ENCODE assay signal across 1 cellular context in the genomic region with DNA sequence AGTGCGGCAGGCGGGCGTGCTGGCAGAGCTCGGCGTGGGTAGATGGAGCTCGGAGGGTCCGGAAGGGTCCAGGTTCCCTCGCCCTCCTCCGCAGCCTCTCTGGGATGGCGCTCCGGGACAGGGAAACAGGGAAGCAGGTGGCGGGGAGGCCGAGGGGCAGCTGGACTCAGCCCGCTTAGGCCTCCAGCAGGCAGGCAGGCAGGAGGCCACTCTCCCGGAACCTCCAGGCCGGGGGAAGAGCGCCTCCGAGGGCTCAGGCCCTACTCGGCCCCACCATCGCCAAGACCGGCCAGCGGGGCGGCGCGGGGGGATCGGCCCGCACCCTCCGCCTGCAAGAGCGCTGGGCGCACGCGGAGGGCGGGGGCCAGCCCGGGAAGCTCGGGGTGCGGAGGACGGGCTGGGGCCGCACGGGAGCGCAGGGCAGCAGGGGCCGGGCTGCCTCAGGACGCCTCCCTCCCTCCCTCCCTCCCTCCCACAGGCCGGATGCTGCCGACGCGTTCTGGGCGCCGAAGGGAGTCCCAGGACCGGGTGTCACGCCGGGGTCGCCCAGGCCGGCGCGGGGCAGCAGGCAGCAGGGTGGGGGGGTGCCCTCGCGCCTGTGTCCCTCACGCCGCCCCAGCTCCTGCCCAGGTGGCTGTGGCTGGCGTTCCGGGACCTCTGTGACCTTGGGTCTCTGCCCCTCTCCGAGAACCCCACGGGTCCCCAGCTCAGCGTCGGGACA.
TF ChIP-seq lines count a peak whose summit lies in the region.

No MANE protein-coding gene starts in this region.

TF ChIP-seq in HepG2, 621 proteins besides CTCF, POLR2A, EP300 and RAD21 (continued from another document and continues in another):
- TF ChIP-seq, protein P1, sequence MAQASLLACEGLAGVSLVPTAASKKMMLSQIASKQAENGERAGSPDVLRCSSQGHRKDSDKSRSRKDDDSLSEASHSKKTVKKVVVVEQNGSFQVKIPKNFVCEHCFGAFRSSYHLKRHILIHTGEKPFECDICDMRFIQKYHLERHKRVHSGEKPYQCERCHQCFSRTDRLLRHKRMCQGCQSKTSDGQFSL (CRISPR knock-in tag; IDR thresholded peaks at IDR 0.05): peak; percentile 85
- no peak for TF ChIP-seq SP1 (IDR thresholded peaks at IDR 0.05)
- TF ChIP-seq SP1 (CRISPR knock-in tag; IDR thresholded peaks at IDR 0.05): no peak
- TF ChIP-seq, protein P2, sequence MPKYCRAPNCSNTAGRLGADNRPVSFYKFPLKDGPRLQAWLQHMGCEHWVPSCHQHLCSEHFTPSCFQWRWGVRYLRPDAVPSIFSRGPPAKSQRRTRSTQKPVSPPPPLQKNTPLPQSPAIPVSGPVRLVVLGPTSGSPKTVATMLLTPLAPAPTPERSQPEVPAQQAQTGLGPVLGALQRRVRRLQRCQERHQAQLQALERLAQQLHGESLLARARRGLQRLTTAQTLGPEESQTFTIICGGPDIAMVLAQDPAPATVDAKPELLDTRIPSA (CRISPR knock-in tag; IDR thresholded peaks at IDR 0.05; ENCODE audit: borderline replicate concordance): no peak; the same call in 1 of the 2 replicates
- TF ChIP-seq, protein P3, sequence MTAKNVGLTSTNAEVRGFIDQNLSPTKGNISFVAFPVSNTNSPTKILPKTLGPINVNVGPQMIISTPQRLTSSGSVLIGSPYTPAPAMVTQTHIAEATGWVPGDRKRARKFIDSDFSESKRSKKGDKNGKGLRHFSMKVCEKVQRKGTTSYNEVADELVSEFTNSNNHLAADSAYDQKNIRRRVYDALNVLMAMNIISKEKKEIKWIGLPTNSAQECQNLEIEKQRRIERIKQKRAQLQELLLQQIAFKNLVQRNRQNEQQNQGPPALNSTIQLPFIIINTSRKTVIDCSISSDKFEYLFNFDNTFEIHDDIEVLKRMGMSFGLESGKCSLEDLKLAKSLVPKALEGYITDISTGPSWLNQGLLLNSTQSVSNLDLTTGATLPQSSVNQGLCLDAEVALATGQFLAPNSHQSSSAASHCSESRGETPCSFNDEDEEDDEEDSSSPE (CRISPR knock-in tag; IDR thresholded peaks at IDR 0.05): no peak
- TF ChIP-seq, protein P4, sequence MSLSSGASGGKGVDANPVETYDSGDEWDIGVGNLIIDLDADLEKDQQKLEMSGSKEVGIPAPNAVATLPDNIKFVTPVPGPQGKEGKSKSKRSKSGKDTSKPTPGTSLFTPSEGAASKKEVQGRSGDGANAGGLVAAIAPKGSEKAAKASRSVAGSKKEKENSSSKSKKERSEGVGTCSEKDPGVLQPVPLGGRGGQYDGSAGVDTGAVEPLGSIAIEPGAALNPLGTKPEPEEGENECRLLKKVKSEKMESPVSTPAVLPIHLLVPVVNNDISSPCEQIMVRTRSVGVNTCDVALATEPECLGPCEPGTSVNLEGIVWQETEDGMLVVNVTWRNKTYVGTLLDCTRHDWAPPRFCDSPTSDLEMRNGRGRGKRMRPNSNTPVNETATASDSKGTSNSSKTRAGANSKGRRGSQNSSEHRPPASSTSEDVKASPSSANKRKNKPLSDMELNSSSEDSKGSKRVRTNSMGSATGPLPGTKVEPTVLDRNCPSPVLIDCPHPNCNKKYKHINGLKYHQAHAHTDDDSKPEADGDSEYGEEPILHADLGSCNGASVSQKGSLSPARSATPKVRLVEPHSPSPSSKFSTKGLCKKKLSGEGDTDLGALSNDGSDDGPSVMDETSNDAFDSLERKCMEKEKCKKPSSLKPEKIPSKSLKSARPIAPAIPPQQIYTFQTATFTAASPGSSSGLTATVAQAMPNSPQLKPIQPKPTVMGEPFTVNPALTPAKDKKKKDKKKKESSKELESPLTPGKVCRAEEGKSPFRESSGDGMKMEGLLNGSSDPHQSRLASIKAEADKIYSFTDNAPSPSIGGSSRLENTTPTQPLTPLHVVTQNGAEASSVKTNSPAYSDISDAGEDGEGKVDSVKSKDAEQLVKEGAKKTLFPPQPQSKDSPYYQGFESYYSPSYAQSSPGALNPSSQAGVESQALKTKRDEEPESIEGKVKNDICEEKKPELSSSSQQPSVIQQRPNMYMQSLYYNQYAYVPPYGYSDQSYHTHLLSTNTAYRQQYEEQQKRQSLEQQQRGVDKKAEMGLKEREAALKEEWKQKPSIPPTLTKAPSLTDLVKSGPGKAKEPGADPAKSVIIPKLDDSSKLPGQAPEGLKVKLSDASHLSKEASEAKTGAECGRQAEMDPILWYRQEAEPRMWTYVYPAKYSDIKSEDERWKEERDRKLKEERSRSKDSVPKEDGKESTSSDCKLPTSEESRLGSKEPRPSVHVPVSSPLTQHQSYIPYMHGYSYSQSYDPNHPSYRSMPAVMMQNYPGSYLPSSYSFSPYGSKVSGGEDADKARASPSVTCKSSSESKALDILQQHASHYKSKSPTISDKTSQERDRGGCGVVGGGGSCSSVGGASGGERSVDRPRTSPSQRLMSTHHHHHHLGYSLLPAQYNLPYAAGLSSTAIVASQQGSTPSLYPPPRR (CRISPR knock-in tag; IDR thresholded peaks at IDR 0.05; ENCODE audit: borderline replicate concordance): no peak
- TF ChIP-seq, protein P5, sequence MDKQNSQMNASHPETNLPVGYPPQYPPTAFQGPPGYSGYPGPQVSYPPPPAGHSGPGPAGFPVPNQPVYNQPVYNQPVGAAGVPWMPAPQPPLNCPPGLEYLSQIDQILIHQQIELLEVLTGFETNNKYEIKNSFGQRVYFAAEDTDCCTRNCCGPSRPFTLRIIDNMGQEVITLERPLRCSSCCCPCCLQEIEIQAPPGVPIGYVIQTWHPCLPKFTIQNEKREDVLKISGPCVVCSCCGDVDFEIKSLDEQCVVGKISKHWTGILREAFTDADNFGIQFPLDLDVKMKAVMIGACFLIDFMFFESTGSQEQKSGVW (CRISPR knock-in tag; IDR thresholded peaks at IDR 0.05; ENCODE audit: borderline replicate concordance): no peak
- TF ChIP-seq ZNF235 (CRISPR knock-in tag; IDR thresholded peaks at IDR 0.05; ENCODE audit: borderline replicate concordance): no peak
- TF ChIP-seq, protein P6, sequence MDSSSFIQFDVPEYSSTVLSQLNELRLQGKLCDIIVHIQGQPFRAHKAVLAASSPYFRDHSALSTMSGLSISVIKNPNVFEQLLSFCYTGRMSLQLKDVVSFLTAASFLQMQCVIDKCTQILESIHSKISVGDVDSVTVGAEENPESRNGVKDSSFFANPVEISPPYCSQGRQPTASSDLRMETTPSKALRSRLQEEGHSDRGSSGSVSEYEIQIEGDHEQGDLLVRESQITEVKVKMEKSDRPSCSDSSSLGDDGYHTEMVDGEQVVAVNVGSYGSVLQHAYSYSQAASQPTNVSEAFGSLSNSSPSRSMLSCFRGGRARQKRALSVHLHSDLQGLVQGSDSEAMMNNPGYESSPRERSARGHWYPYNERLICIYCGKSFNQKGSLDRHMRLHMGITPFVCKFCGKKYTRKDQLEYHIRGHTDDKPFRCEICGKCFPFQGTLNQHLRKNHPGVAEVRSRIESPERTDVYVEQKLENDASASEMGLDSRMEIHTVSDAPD (CRISPR knock-in tag; IDR thresholded peaks at IDR 0.05): no peak
- no peak for TF ChIP-seq MAZ (IDR thresholded peaks at IDR 0.05; ENCODE audit: borderline replicate concordance, low read depth, low read length)
- TF ChIP-seq MAZ (CRISPR knock-in tag; IDR thresholded peaks at IDR 0.05; ENCODE audit: low read depth): peak; percentile 63; the same call in 1 of the 2 replicates
- TF ChIP-seq ZZZ3 (CRISPR knock-in tag; IDR thresholded peaks at IDR 0.05; ENCODE audit: borderline replicate concordance): no peak
- TF ChIP-seq MYC (CRISPR knock-in tag; IDR thresholded peaks at IDR 0.05; ENCODE audit: borderline replicate concordance): no peak
- TF ChIP-seq ZBTB42 (CRISPR knock-in tag; IDR thresholded peaks at IDR 0.05): no peak
- TF ChIP-seq ZFP82 (CRISPR knock-in tag; IDR thresholded peaks at IDR 0.05; ENCODE audit: borderline replicate concordance): no peak
- no peak for TF ChIP-seq ZKSCAN1 (IDR thresholded peaks at IDR 0.05; ENCODE audit: low read length)
- TF ChIP-seq HNRNPLL (IDR thresholded peaks at IDR 0.05; ENCODE audit: low read depth, low read length, poor library complexity, severe bottlenecking): no peak
- TF ChIP-seq ELF3 (CRISPR knock-in tag; IDR thresholded peaks at IDR 0.05): 0 out of 2 replicates have a peak, but pooled peaks have one; percentile 9
- 0 out of 2 replicates have a peak, but pooled peaks have one; percentile 53 for TF ChIP-seq ZNF841 (CRISPR knock-in tag; IDR thresholded peaks at IDR 0.05; ENCODE audit: borderline replicate concordance)
- TF ChIP-seq ZNF616 (CRISPR knock-in tag; IDR thresholded peaks at IDR 0.05; ENCODE audit: low read depth): no peak
- no peak for TF ChIP-seq NCOR1 (IDR thresholded peaks at IDR 0.05; ENCODE audit: borderline replicate concordance, low read length)
- peak; percentile 87 for TF ChIP-seq ZFX (CRISPR knock-in tag; IDR thresholded peaks at IDR 0.05; ENCODE audit: low read depth)
- TF ChIP-seq ZSCAN31 (CRISPR knock-in tag; IDR thresholded peaks at IDR 0.05; ENCODE audit: low read depth): no peak
- TF ChIP-seq NCOA5 (CRISPR knock-in tag; IDR thresholded peaks at IDR 0.05): no peak
- TF ChIP-seq, protein P7, sequence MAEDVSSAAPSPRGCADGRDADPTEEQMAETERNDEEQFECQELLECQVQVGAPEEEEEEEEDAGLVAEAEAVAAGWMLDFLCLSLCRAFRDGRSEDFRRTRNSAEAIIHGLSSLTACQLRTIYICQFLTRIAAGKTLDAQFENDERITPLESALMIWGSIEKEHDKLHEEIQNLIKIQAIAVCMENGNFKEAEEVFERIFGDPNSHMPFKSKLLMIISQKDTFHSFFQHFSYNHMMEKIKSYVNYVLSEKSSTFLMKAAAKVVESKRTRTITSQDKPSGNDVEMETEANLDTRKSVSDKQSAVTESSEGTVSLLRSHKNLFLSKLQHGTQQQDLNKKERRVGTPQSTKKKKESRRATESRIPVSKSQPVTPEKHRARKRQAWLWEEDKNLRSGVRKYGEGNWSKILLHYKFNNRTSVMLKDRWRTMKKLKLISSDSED (CRISPR knock-in tag; IDR thresholded peaks at IDR 0.05): no peak
- no peak for TF ChIP-seq SP2 (CRISPR knock-in tag; IDR thresholded peaks at IDR 0.05)
- TF ChIP-seq, protein P8, sequence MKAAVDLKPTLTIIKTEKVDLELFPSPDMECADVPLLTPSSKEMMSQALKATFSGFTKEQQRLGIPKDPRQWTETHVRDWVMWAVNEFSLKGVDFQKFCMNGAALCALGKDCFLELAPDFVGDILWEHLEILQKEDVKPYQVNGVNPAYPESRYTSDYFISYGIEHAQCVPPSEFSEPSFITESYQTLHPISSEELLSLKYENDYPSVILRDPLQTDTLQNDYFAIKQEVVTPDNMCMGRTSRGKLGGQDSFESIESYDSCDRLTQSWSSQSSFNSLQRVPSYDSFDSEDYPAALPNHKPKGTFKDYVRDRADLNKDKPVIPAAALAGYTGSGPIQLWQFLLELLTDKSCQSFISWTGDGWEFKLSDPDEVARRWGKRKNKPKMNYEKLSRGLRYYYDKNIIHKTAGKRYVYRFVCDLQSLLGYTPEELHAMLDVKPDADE (CRISPR knock-in tag; IDR thresholded peaks at IDR 0.05): no peak
- TF ChIP-seq GATAD2A (CRISPR knock-in tag; IDR thresholded peaks at IDR 0.05): no peak
- no peak for TF ChIP-seq IRF2 (CRISPR knock-in tag; IDR thresholded peaks at IDR 0.05)
- TF ChIP-seq, protein P9, sequence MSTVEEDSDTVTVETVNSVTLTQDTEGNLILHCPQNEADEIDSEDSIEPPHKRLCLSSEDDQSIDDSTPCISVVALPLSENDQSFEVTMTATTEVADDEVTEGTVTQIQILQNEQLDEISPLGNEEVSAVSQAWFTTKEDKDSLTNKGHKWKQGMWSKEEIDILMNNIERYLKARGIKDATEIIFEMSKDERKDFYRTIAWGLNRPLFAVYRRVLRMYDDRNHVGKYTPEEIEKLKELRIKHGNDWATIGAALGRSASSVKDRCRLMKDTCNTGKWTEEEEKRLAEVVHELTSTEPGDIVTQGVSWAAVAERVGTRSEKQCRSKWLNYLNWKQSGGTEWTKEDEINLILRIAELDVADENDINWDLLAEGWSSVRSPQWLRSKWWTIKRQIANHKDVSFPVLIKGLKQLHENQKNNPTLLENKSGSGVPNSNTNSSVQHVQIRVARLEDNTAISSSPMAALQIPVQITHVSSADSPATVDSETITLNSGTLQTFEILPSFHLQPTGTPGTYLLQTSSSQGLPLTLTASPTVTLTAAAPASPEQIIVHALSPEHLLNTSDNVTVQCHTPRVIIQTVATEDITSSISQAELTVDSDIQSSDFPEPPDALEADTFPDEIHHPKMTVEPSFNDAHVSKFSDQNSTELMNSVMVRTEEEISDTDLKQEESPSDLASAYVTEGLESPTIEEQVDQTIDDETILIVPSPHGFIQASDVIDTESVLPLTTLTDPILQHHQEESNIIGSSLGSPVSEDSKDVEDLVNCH (CRISPR knock-in tag; IDR thresholded peaks at IDR 0.05): no peak
- TF ChIP-seq HMGA1 (CRISPR knock-in tag; conservative IDR thresholded peaks at IDR 0.05): no peak
- TF ChIP-seq ZNF746 (CRISPR knock-in tag; IDR thresholded peaks at IDR 0.05): no peak
- no peak for TF ChIP-seq HMG20B (CRISPR knock-in tag; conservative IDR thresholded peaks at IDR 0.05)
- no peak for TF ChIP-seq ZNF780A (CRISPR knock-in tag; IDR thresholded peaks at IDR 0.05)
- no peak for TF ChIP-seq FOSL1 (CRISPR knock-in tag; IDR thresholded peaks at IDR 0.05; ENCODE audit: borderline replicate concordance)
- no peak for TF ChIP-seq NFIC (IDR thresholded peaks at IDR 0.05; ENCODE audit: low read length)
- TF ChIP-seq, protein P10, sequence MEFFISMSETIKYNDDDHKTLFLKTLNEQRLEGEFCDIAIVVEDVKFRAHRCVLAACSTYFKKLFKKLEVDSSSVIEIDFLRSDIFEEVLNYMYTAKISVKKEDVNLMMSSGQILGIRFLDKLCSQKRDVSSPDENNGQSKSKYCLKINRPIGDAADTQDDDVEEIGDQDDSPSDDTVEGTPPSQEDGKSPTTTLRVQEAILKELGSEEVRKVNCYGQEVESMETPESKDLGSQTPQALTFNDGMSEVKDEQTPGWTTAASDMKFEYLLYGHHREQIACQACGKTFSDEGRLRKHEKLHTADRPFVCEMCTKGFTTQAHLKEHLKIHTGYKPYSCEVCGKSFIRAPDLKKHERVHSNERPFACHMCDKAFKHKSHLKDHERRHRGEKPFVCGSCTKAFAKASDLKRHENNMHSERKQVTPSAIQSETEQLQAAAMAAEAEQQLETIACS (CRISPR knock-in tag; IDR thresholded peaks at IDR 0.05): no peak
- 0 out of 2 replicates have a peak, but pooled peaks have one; percentile 44 for TF ChIP-seq ZNF773 (CRISPR knock-in tag; IDR thresholded peaks at IDR 0.05; ENCODE audit: borderline replicate concordance)
- TF ChIP-seq BRD4 (CRISPR knock-in tag; IDR thresholded peaks at IDR 0.05): no peak
- TF ChIP-seq, protein P11, sequence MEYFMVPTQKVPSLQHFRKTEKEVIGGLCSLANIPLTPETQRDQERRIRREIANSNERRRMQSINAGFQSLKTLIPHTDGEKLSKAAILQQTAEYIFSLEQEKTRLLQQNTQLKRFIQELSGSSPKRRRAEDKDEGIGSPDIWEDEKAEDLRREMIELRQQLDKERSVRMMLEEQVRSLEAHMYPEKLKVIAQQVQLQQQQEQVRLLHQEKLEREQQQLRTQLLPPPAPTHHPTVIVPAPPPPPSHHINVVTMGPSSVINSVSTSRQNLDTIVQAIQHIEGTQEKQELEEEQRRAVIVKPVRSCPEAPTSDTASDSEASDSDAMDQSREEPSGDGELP (IDR thresholded peaks at IDR 0.05; ENCODE audit: borderline replicate concordance, low read depth): no peak
- TF ChIP-seq MZF1 (CRISPR knock-in tag; IDR thresholded peaks at IDR 0.05; ENCODE audit: borderline replicate concordance): no peak
- TF ChIP-seq ZNF383 (CRISPR knock-in tag; IDR thresholded peaks at IDR 0.05; ENCODE audit: borderline replicate concordance): no peak
- TF ChIP-seq RBM39 (IDR thresholded peaks at IDR 0.05; ENCODE audit: low read depth, low read length, poor library complexity, severe bottlenecking): no peak
- TF ChIP-seq MTF2 (CRISPR knock-in tag; IDR thresholded peaks at IDR 0.05; ENCODE audit: borderline replicate concordance): no peak
